ENCODE assay signal across 20 cellular contexts in genomic region chr6:167850792-167851191, GRCh38. TPM values are rescaled to one million over a fixed set of nuclear protein-coding genes. Genes with fewer than 3 reads are reported as not detected.
DNase-seq lines count a peak whose midpoint lies in the region; ATAC-seq and TF ChIP-seq lines count a peak whose summit lies in the region.
"Had no signal": no experiment of that assay in that cellular context is flagged by ENCODE, and none has a peak within 500 bp of the region (broad histone marks: within the 10 kb centered on the region; RNA-seq: fewer than 3 reads in every experiment).

No MANE protein-coding gene starts in this region.

- H3K4me1 Mint-ChIP-seq in T-helper 2 cell treated with Interferon-gamma antibody and Interleukin-4, amounts not matched to agents 5 μg/mL and 100 μg/mL, for 36 hours (ENCODE audit: low read depth) = peaks cover 1% of the 10 kb centered on the region

- WGBS in mammary epithelial cell (ENCODE audit: low coverage, missing lambda C conversion rate) = 98% methylated on average over 6 of the region's 6 CpGs
- no CpG with 5 or more reads among the region's 6 CpGs for WGBS in mesodermal cell (ENCODE audit: insufficient coverage in 2 of 2), 2 experiments

- H3K27ac ChIP-seq in PC-3 (ENCODE audit: low read length) = peak overlapping the region; percentile 78
- peak overlapping the region; percentile 98 for H3K27ac ChIP-seq in mammary epithelial cell (ENCODE audit: insufficient read depth, low read depth, low read length)
- H3K27ac ChIP-seq in mesodermal cell (ENCODE audit: low read depth, low read length, severe bottlenecking) = peak overlapping the region; percentile 98
- H3K27ac ChIP-seq: left ventricle myocardium inferior, thoracic aorta had no signal

- no peaks in the 10 kb centered on the region for H3K9me2 ChIP-seq in PC-3 (replicated peaks; ENCODE audit: low read length)

- H3K27ac Mint-ChIP-seq in T-helper 2 cell treated with Interferon-gamma antibody and Interleukin-4, amounts not matched to agents 5 μg/mL and 100 μg/mL, for 36 hours = no peak overlapping the region
- H3K27ac Mint-ChIP-seq: B cell; stimulated activated memory B cell treated with anti-CD40 and anti-IgM and Interleukin-4, amounts not matched to agents 10 μg/mL and 1 μg/mL and 100 μg/mL, for 72 hours had no signal

- H3K9me3 ChIP-seq in PC-3 (ENCODE audit: low read length) = no peaks in the 10 kb centered on the region
- no peaks in the 10 kb centered on the region for H3K9me3 ChIP-seq in mammary epithelial cell (replicated peaks; ENCODE audit: insufficient read depth, low read length)
- H3K9me3 ChIP-seq in mesodermal cell (ENCODE audit: control insufficient read depth, low read length) = no peaks in the 10 kb centered on the region
- H3K9me3 ChIP-seq: left ventricle myocardium inferior, thoracic aorta had no signal

- H3K27me3 ChIP-seq in PC-3 (ENCODE audit: low read length) (no peaks in the 10 kb centered on the region), mammary epithelial cell (ENCODE audit: insufficient read depth, low read length) (no peaks in the 10 kb centered on the region)

- peaks cover 30% of the 10 kb centered on the region for H3K27me3 Mint-ChIP-seq in T-helper 2 cell treated with Interferon-gamma antibody and Interleukin-4, amounts not matched to agents 5 μg/mL and 100 μg/mL, for 36 hours (ENCODE audit: low read depth)
- H3K27me3 Mint-ChIP-seq: stimulated activated memory B cell treated with anti-CD40 and anti-IgM and Interleukin-4, amounts not matched to agents 10 μg/mL and 1 μg/mL and 100 μg/mL, for 72 hours had no signal

- H3K4me3 ChIP-seq in PC-3 (ENCODE audit: low read length) = no peak overlapping the region
- peak overlapping the region in 1 of 3 experiments; percentile 36 for H3K4me3 ChIP-seq in mammary epithelial cell (replicated peaks in 1 of 3; ENCODE audit: insufficient read depth in 1 of 3, low read depth in 2 of 3, low read length in 3 of 3)
- H3K4me3 ChIP-seq in mesodermal cell (ENCODE audit: extremely low read depth, insufficient read depth, low read length, poor library complexity, severe bottlenecking) = no peak overlapping the region
- H3K4me3 ChIP-seq: left ventricle myocardium inferior, thoracic aorta had no signal

- H3K9me3 Mint-ChIP-seq in T-helper 2 cell treated with Interferon-gamma antibody and Interleukin-4, amounts not matched to agents 5 μg/mL and 100 μg/mL, for 36 hours = no peaks in the 10 kb centered on the region
- H3K9me3 Mint-ChIP-seq: stimulated activated memory B cell treated with anti-CD40 and anti-IgM and Interleukin-4, amounts not matched to agents 10 μg/mL and 1 μg/mL and 100 μg/mL, for 72 hours had no signal

- H3F3A ChIP-seq in PC-3 (ENCODE audit: low read length, unreplicated experiment) = peaks cover 5% of the 10 kb centered on the region

- intact Hi-C loops in PC-3 (cut with micrococcal nuclease) (no loop called here), mammary epithelial cell (cut with micrococcal nuclease) (loop anchor here (1.0 kb wide), 1 partner anchor 22 kb away; no protein-coding TSS in a partner anchor)

- in situ Hi-C loops in mammary epithelial cell (cut with MboI; ENCODE audit: low sequenced_read_pairs in 2 of 2) = no loop called here

- peaks cover 6% of the 10 kb centered on the region; the same call in 1 of the 2 replicates for H3K36me3 ChIP-seq in PC-3 (ENCODE audit: low read depth, low read length)
- H3K36me3 ChIP-seq in mammary epithelial cell (ENCODE audit: insufficient read depth, low read length) = no peaks in the 10 kb centered on the region
- H3K36me3 ChIP-seq in mesodermal cell (ENCODE audit: control insufficient read depth, insufficient read depth, low read length) = no peaks in the 10 kb centered on the region
- H3K36me3 ChIP-seq: left ventricle myocardium inferior, thoracic aorta had no signal

- H3K4me2 ChIP-seq in PC-3 (ENCODE audit: low read length) (peak overlapping the region; percentile 80), mammary epithelial cell (ENCODE audit: insufficient read depth, low read depth, low read length) (peak overlapping the region; percentile 83)

- TF ChIP-seq CTCF in PC-3 (conservative IDR thresholded peaks at IDR 0.05; ENCODE audit: low read depth, low read length) (no peak), mammary epithelial cell (conservative IDR thresholded peaks at IDR 0.05 in 1 of 2, IDR thresholded peaks at IDR 0.05 in 1 of 2; ENCODE audit: extremely low read depth in 1 of 2, insufficient read depth in 1 of 2, low read depth in 1 of 2, low read length in 2 of 2) (no peak)

- no peak overlapping the region for H3K4me3 Mint-ChIP-seq in T-helper 2 cell treated with Interferon-gamma antibody and Interleukin-4, amounts not matched to agents 5 μg/mL and 100 μg/mL, for 36 hours
- H3K4me3 Mint-ChIP-seq: B cell; stimulated activated memory B cell treated with anti-CD40 and anti-IgM and Interleukin-4, amounts not matched to agents 10 μg/mL and 1 μg/mL and 100 μg/mL, for 72 hours had no signal

- no peaks in the 10 kb centered on the region for H3K36me3 Mint-ChIP-seq in T-helper 2 cell treated with Interferon-gamma antibody and Interleukin-4, amounts not matched to agents 5 μg/mL and 100 μg/mL, for 36 hours (ENCODE audit: low read depth)

- H3K79me2 ChIP-seq in PC-3 (ENCODE audit: low read length) (peaks cover 92% of the 10 kb centered on the region), mammary epithelial cell (ENCODE audit: insufficient read depth, low read length) (peaks cover 96% of the 10 kb centered on the region)

- H4K20me1 ChIP-seq in PC-3 (ENCODE audit: low read length) = no peaks in the 10 kb centered on the region
- no peaks in the 10 kb centered on the region for H4K20me1 ChIP-seq in mammary epithelial cell (ENCODE audit: insufficient read depth, low read length)

- dilution Hi-C loops in mammary epithelial cell (cut with HindIII; ENCODE audit: low sequenced_read_pairs) = no loop called here

- H3K9ac ChIP-seq in PC-3 (ENCODE audit: low read length) = peak overlapping the region; percentile 29; the same call in 1 of the 2 replicates
- H3K9ac ChIP-seq in mammary epithelial cell (ENCODE audit: insufficient read depth, low read length) = peak overlapping the region; percentile 85

- BruUV-seq in PC-3 (replicated peaks; lab: Mats Ljungman, UMichigan) (no TSS peak), mammary epithelial cell (replicated peaks; lab: Mats Ljungman, UMichigan) (no TSS peak)

- DNase-seq in PC-3 (no peak), mammary epithelial cell (no peak), NCI-H2107 (lab: John Stamatoyannopoulos, UW) (no peak), AG20443 (ENCODE audit: low spot score) (no peak), GF-D8 (lab: John Stamatoyannopoulos, UW) (no peak)
- no peak for DNase-seq in T-helper 2 cell treated with Interferon-gamma antibody and Interleukin-4, amounts not matched to agents 5 μg/mL and 100 μg/mL, for 36 hours (ENCODE audit: low spot score)
- DNase-seq: activated CD8-positive, alpha-beta memory T cell treated with anti-CD3 and anti-CD28 coated beads, Interleukin-2, amount 50 U/mL, for 48 hours; activated effector memory CD4-positive, alpha-beta T cell treated with anti-CD3 and anti-CD28 coated beads, Interleukin-2, amount 50 U/mL, for 16 hours; caudate nucleus; HCEC 1CT; KG1; left ventricle myocardium inferior; NCI-H1048; NCI-H2081; right cardiac atrium; T-helper 1 cell had no signal

- H2AFZ ChIP-seq in PC-3 (ENCODE audit: low read length) (no peak overlapping the region), mammary epithelial cell (ENCODE audit: low read depth, low read length) (no peak overlapping the region)

- CTCF ChIA-PET in PC-3 (lab: Charles Lee) = no interaction called here
- CTCF ChIA-PET in mammary epithelial cell (lab: Charles Lee; ENCODE audit: low non-redundant PET) = no interaction called here

- H3K4me1 ChIP-seq in PC-3 (ENCODE audit: insufficient read depth, low read length) (peaks cover 48% of the 10 kb centered on the region), mammary epithelial cell (ENCODE audit: insufficient read depth, low read length) (peaks cover 37% of the 10 kb centered on the region), mesodermal cell (ENCODE audit: control insufficient read depth, insufficient read depth, low read length, poor library complexity, severe bottlenecking) (peaks cover 48% of the 10 kb centered on the region)

- no peak for ATAC-seq in PC-3
- ATAC-seq: stimulated activated memory B cell treated with anti-CD40 and anti-IgM and Interleukin-4, amounts not matched to agents 10 μg/mL and 1 μg/mL and 100 μg/mL, for 72 hours had no signal

- POLR2A ChIA-PET in PC-3 (lab: Charles Lee; ENCODE audit: unreplicated experiment) = no interaction called here

RNA-seq across cellular contexts. Expression of gene AFDN, which starts 24.1 kb away (rescaled TPM):
- total RNA-seq in PC-3 (2014; rRNA removed) (37.1 and 71.8 TPM in 2 replicates), mammary epithelial cell (100 to 1,000 TPM; 117 to 129 TPM)
- polyA plus RNA-seq in mammary epithelial cell = 29.4 TPM
- 92.8 TPM for polyA minus RNA-seq in mammary epithelial cell
- 128 TPM for polyA plus RNA-seq in mesodermal cell (2013, experiment 1 of 2)
- 122 TPM for polyA plus RNA-seq in mesodermal cell (2013, experiment 2 of 2)
